In genomic region chr17:41486809-41487530, GRCh38 we compare ENCODE assay signal across 9 cellular contexts. TPM values are rescaled to one million over a fixed set of nuclear protein-coding genes. Genes with fewer than 3 reads are reported as not detected.
DNase-seq lines count a peak whose midpoint lies in the region; ATAC-seq and TF ChIP-seq lines count a peak whose summit lies in the region.
"Had no signal": no experiment of that assay in that cellular context is flagged by ENCODE, and none has a peak within 500 bp of the region (broad histone marks: within the 10 kb centered on the region; RNA-seq: fewer than 3 reads in every experiment).

No MANE protein-coding gene starts in this region.

- H3K4me1 Mint-ChIP-seq in activated naive CD4-positive, alpha-beta T cell treated with anti-CD3 and anti-CD28 coated beads, Interleukin-2, amount 10 ng/mL, durations not matched to agents 7 days and 5 days = peaks cover 3% of the 10 kb centered on the region

- no peaks in the 10 kb centered on the region for H3K27me3 ChIP-seq in lung (ENCODE audit: control insufficient read depth, insufficient read depth)

- no peaks in the 10 kb centered on the region for H3K9me3 ChIP-seq in lung (ENCODE audit: control insufficient read depth in 2 of 2, insufficient read depth in 1 of 2, low read length in 1 of 2)

- H3K9me3 Mint-ChIP-seq in activated naive CD4-positive, alpha-beta T cell treated with anti-CD3 and anti-CD28 coated beads, Interleukin-2, amount 10 ng/mL, durations not matched to agents 7 days and 5 days = no peaks in the 10 kb centered on the region

- no peak overlapping the region for H3K27ac ChIP-seq in lung (ENCODE audit: low read depth in 1 of 2, low read length in 1 of 2)

- WGBS in lung, 2 donors = 60 to 64% methylated on average over 29 of the region's 29 CpGs

- no peaks in the 10 kb centered on the region for H3K36me3 ChIP-seq in lung (ENCODE audit: control insufficient read depth in 2 of 2, insufficient read depth in 2 of 2, low read length in 2 of 2)

- no peak overlapping the region for H3K27ac Mint-ChIP-seq in activated naive CD4-positive, alpha-beta T cell treated with anti-CD3 and anti-CD28 coated beads, Interleukin-2, amount 10 ng/mL, durations not matched to agents 7 days and 5 days

- DNase-seq in AG09319 (ENCODE audit: extremely low read depth, low read depth) (no peak), HUDEP-2 (lab: John Stamatoyannopoulos, UW; ENCODE audit: unreplicated experiment in 76 of 76) (peak in 55 of 76 experiments; percentile 5 to 72 (median 41)), lung (ENCODE audit: low spot score) (peak; percentile 63), NCI-H345 (lab: John Stamatoyannopoulos, UW) (no peak), COR-L47 (lab: John Stamatoyannopoulos, UW) (no peak), EL (no peak)
- DNase-seq in activated naive CD4-positive, alpha-beta T cell treated with anti-CD3 and anti-CD28 coated beads, Interleukin-2, amount 10 ng/mL, durations not matched to agents 7 days and 5 days = peak; percentile 54
- DNase-seq: SHP77 treated with DMSO at 0.1 percent for 48 hours had no signal

- no peaks in the 10 kb centered on the region for H3K36me3 Mint-ChIP-seq in activated naive CD4-positive, alpha-beta T cell treated with anti-CD3 and anti-CD28 coated beads, Interleukin-2, amount 10 ng/mL, durations not matched to agents 7 days and 5 days

- CTCF ChIA-PET in activated naive CD4-positive, alpha-beta T cell treated with anti-CD3 and anti-CD28 coated beads, Interleukin-2, amount 10 ng/mL, durations not matched to agents 7 days and 5 days (lab: Charles Lee) = interaction anchor here (1.0 to 3.0 kb wide), 5 partner anchors 11 to 176 kb away, joined by 3 to 16 read pairs (median 6); no protein-coding TSS in a partner anchor

- H3K4me3 Mint-ChIP-seq in activated naive CD4-positive, alpha-beta T cell treated with anti-CD3 and anti-CD28 coated beads, Interleukin-2, amount 10 ng/mL, durations not matched to agents 7 days and 5 days = no peak overlapping the region

- no peaks in the 10 kb centered on the region for H3K4me1 ChIP-seq in lung (ENCODE audit: control insufficient read depth in 2 of 2, insufficient read depth in 2 of 2, low read length in 2 of 2)

- peaks cover 7% of the 10 kb centered on the region for H3K27me3 Mint-ChIP-seq in activated naive CD4-positive, alpha-beta T cell treated with anti-CD3 and anti-CD28 coated beads, Interleukin-2, amount 10 ng/mL, durations not matched to agents 7 days and 5 days

- ATAC-seq in lung (ENCODE audit: insufficient read depth, low FRiP score) = no peak
- ATAC-seq in GM21825 (IDR thresholded peaks at IDR 0.05; ENCODE audit: unreplicated experiment) = no peak

- no peak overlapping the region for H3K4me3 ChIP-seq in lung

- TF ChIP-seq CTCF in AG09319 (IDR thresholded peaks at IDR 0.05; ENCODE audit: low read depth, low read length) = peak; percentile 4
- no peak for TF ChIP-seq CTCF in lung (IDR thresholded peaks at IDR 0.05; ENCODE audit: control extremely low read depth, extremely low read depth)

RNA-seq across cellular contexts. Expression of gene KRT36, which starts 2.7 kb away (rescaled TPM):
- not detected for total RNA-seq in lung
- polyA plus RNA-seq in lung = under 1 TPM in 1 of 2 donors, not detected in 1; 0.02 TPM

RNA-seq across cellular contexts. Expression of gene KRT35, which starts 6.0 kb away (rescaled TPM):
- total RNA-seq in lung = not detected
- not detected for polyA plus RNA-seq in lung

RNA-seq across cellular contexts. Expression of gene KRT13, which starts 18.4 kb away (rescaled TPM):
- total RNA-seq in lung = 10 to 100 TPM in 1 of 2 donors, 1 to 10 TPM in 1; 7.9 to 11.6 TPM
- polyA plus RNA-seq in lung = 10 to 100 TPM in 1 of 2 donors, 1 to 10 TPM in 1; 4.0 to 16.1 TPM

RNA-seq across cellular contexts. Expression of gene KRT32, which starts 19.8 kb away (rescaled TPM):
- not detected for total RNA-seq in lung
- polyA plus RNA-seq in lung = not detected

RNA-seq across cellular contexts. Expression of gene KRT15, which starts 31.7 kb away (rescaled TPM):
- 10 to 100 TPM; 20.4 to 51.7 TPM for total RNA-seq in lung
- 10 to 100 TPM; 15.2 to 33.6 TPM for polyA plus RNA-seq in lung

Comparison
In these comparisons a context has a peak if more than half of its experiments do, and no peak if none do; other contexts are left out.
1. DNase-seq: peak in HUDEP-2 (55 of 76), activated naive CD4-positive, alpha-beta T cell treated with anti-CD3 and anti-CD28 coated beads, Interleukin-2, amount 10 ng/mL, durations not matched to agents 7 days and 5 days (single experiment) and lung (single experiment); none in AG09319 (single experiment), NCI-H345 (single experiment), COR-L47 (single experiment) and EL (single experiment).